In genomic region chr1:161061419-161061818, GRCh38 we compare ENCODE assay signal across 1 cellular context.
TF ChIP-seq lines count a peak whose summit lies in the region.

No MANE protein-coding gene starts in this region.

TF ChIP-seq in K562, 482 proteins besides CTCF, POLR2A, EP300 and RAD21:
- peak; percentile 97 for TF ChIP-seq RBM25 (IDR thresholded peaks at IDR 0.05; ENCODE audit: low read depth, low read length, severe bottlenecking)
- TF ChIP-seq SMARCA5 (IDR thresholded peaks at IDR 0.05): peak; percentile 37; the same call in 1 of the 2 replicates
- no peak for TF ChIP-seq XRCC4 (IDR thresholded peaks at IDR 0.05; ENCODE audit: extremely low read depth, insufficient read depth, insufficient read length)
- TF ChIP-seq, protein P1, sequence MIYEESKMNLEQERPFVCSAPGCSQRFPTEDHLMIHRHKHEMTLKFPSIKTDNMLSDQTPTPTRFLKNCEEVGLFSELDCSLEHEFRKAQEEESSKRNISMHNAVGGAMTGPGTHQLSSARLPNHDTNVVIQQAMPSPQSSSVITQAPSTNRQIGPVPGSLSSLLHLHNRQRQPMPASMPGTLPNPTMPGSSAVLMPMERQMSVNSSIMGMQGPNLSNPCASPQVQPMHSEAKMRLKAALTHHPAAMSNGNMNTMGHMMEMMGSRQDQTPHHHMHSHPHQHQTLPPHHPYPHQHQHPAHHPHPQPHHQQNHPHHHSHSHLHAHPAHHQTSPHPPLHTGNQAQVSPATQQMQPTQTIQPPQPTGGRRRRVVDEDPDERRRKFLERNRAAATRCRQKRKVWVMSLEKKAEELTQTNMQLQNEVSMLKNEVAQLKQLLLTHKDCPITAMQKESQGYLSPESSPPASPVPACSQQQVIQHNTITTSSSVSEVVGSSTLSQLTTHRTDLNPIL (CRISPR knock-in tag; IDR thresholded peaks at IDR 0.05): no peak
- TF ChIP-seq, protein P2, sequence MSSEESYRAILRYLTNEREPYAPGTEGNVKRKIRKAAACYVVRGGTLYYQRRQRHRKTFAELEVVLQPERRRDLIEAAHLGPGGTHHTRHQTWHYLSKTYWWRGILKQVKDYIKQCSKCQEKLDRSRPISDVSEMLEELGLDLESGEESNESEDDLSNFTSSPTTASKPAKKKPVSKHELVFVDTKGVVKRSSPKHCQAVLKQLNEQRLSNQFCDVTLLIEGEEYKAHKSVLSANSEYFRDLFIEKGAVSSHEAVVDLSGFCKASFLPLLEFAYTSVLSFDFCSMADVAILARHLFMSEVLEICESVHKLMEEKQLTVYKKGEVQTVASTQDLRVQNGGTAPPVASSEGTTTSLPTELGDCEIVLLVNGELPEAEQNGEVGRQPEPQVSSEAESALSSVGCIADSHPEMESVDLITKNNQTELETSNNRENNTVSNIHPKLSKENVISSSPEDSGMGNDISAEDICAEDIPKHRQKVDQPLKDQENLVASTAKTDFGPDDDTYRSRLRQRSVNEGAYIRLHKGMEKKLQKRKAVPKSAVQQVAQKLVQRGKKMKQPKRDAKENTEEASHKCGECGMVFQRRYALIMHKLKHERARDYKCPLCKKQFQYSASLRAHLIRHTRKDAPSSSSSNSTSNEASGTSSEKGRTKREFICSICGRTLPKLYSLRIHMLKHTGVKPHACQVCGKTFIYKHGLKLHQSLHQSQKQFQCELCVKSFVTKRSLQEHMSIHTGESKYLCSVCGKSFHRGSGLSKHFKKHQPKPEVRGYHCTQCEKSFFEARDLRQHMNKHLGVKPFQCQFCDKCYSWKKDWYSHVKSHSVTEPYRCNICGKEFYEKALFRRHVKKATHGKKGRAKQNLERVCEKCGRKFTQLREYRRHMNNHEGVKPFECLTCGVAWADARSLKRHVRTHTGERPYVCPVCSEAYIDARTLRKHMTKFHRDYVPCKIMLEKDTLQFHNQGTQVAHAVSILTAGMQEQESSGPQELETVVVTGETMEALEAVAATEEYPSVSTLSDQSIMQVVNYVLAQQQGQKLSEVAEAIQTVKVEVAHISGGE (CRISPR knock-in tag; IDR thresholded peaks at IDR 0.05): no peak
- TF ChIP-seq, protein P3, sequence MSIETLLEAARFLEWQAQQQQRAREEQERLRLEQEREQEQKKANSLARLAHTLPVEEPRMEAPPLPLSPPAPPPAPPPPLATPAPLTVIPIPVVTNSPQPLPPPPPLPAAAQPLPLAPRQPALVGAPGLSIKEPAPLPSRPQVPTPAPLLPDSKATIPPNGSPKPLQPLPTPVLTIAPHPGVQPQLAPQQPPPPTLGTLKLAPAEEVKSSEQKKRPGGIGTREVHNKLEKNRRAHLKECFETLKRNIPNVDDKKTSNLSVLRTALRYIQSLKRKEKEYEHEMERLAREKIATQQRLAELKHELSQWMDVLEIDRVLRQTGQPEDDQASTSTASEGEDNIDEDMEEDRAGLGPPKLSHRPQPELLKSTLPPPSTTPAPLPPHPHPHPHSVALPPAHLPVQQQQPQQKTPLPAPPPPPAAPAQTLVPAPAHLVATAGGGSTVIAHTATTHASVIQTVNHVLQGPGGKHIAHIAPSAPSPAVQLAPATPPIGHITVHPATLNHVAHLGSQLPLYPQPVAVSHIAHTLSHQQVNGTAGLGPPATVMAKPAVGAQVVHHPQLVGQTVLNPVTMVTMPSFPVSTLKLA (conservative IDR thresholded peaks at IDR 0.05): no peak
- peak; percentile 78 for TF ChIP-seq BCOR (IDR thresholded peaks at IDR 0.05)
- TF ChIP-seq SMARCE1 (IDR thresholded peaks at IDR 0.05): no peak
- TF ChIP-seq SMAD1 (IDR thresholded peaks at IDR 0.05; ENCODE audit: low read depth, low read length, partially characterized antibody): no peak
- TF ChIP-seq GTF2A2 (tag; IDR thresholded peaks at IDR 0.05): no peak
- peak; percentile 71 for TF ChIP-seq ADNP (tag; IDR thresholded peaks at IDR 0.05)
- TF ChIP-seq, protein P4, sequence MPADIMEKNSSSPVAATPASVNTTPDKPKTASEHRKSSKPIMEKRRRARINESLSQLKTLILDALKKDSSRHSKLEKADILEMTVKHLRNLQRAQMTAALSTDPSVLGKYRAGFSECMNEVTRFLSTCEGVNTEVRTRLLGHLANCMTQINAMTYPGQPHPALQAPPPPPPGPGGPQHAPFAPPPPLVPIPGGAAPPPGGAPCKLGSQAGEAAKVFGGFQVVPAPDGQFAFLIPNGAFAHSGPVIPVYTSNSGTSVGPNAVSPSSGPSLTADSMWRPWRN (IDR thresholded peaks at IDR 0.05; ENCODE audit: low read depth): no peak
- TF ChIP-seq EZH2 (IDR thresholded peaks at IDR 0.05; ENCODE audit: borderline replicate concordance, low read depth, low read length): no peak
- TF ChIP-seq KDM1A (IDR thresholded peaks at IDR 0.05): peak; percentile 49 to 68; a peak in 3 of 4 replicates
